In genomic region chr2:209463835-209464234, GRCh38 we compare ENCODE assay signal across 20 cellular contexts. TPM values are rescaled to one million over a fixed set of nuclear protein-coding genes. Genes with fewer than 3 reads are reported as not detected.
A peak's percentile ranks its signal among the peaks of the same experiment; 100 is the strongest.
DNase-seq lines count a peak whose midpoint lies in the region; ATAC-seq and TF ChIP-seq lines count a peak whose summit lies in the region.
"Had no signal": no experiment of that assay in that cellular context is flagged by ENCODE, and none has a peak within 500 bp of the region (broad histone marks: within the 10 kb centered on the region; RNA-seq: fewer than 3 reads in every experiment).

No MANE protein-coding gene starts in this region.

- H3K27ac ChIP-seq in mammary epithelial cell (ENCODE audit: insufficient read depth, low read depth, low read length) = no peak overlapping the region
- H3K27ac ChIP-seq in RWPE2 (ENCODE audit: poor library complexity, severe bottlenecking) = no peak overlapping the region
- H3K27ac ChIP-seq in tibial artery = peak overlapping the region; percentile 38 to 46
- H3K27ac ChIP-seq: A549, C4-2B had no signal

- H3K9me3 ChIP-seq in mammary epithelial cell (replicated peaks; ENCODE audit: insufficient read depth, low read length) (no peaks in the 10 kb centered on the region), RWPE2 (ENCODE audit: severe bottlenecking) (no peaks in the 10 kb centered on the region), tibial artery (no peaks in the 10 kb centered on the region)
- H3K9me3 ChIP-seq: A549, BE2C, Caco-2, HAP-1 had no signal

- H3K4me3 Mint-ChIP-seq in MCF 10A (ENCODE audit: unreplicated experiment) = no peak overlapping the region
- no peak overlapping the region for H3K4me3 Mint-ChIP-seq in activated CD8-positive, alpha-beta T cell treated with anti-CD3 and anti-CD28 coated beads, Interleukin-2, amount 10 ng/mL, durations not matched to agents 7 days and 5 days
- H3K4me3 Mint-ChIP-seq: CD4-positive, CD25-positive, alpha-beta regulatory T cell; CD8-positive, alpha-beta T cell; HFFc6 had no signal

- H3K27me3 ChIP-seq in mammary epithelial cell (ENCODE audit: insufficient read depth, low read length) = no peaks in the 10 kb centered on the region
- no peaks in the 10 kb centered on the region for H3K27me3 ChIP-seq in RWPE2 (ENCODE audit: insufficient read depth, poor library complexity, severe bottlenecking)
- no peaks in the 10 kb centered on the region for H3K27me3 ChIP-seq in tibial artery
- H3K27me3 ChIP-seq: BE2C had no signal

- ATAC-seq in RWPE2 (ENCODE audit: low read depth) = peak; percentile 48; the same call in 1 of the 3 replicates
- no peak for ATAC-seq in activated CD8-positive, alpha-beta T cell treated with anti-CD3 and anti-CD28 coated beads, Interleukin-2, amount 10 ng/mL, durations not matched to agents 7 days and 5 days
- ATAC-seq: CD8-positive, alpha-beta T cell had no signal

- no peak overlapping the region for H2AFZ ChIP-seq in mammary epithelial cell (ENCODE audit: low read depth, low read length)

- H3K36me3 ChIP-seq in mammary epithelial cell (ENCODE audit: insufficient read depth, low read length) = no peaks in the 10 kb centered on the region
- H3K36me3 ChIP-seq in RWPE2 (ENCODE audit: low read depth) = no peaks in the 10 kb centered on the region
- no peaks in the 10 kb centered on the region for H3K36me3 ChIP-seq in tibial artery
- H3K36me3 ChIP-seq: BE2C, HAP-1 had no signal

- dilution Hi-C loops in mammary epithelial cell (cut with HindIII; ENCODE audit: low sequenced_read_pairs) = no loop called here

- H3K4me3 ChIP-seq in mammary epithelial cell (replicated peaks in 1 of 3; ENCODE audit: insufficient read depth in 1 of 3, low read depth in 2 of 3, low read length in 3 of 3) = no peak overlapping the region
- H3K4me3 ChIP-seq in RWPE2 (ENCODE audit: severe bottlenecking) = no peak overlapping the region
- H3K4me3 ChIP-seq in epithelial cell of esophagus (ENCODE audit: low read length) = no peak overlapping the region
- H3K4me3 ChIP-seq in tibial artery = no peak overlapping the region
- H3K4me3 ChIP-seq: A549, HAP-1 had no signal

- no peak overlapping the region for H3K9ac ChIP-seq in mammary epithelial cell (ENCODE audit: insufficient read depth, low read length)

- POLR2A ChIA-PET in MCF 10A (lab: Yijun Ruan, JAX) = interaction anchor here (0.7 to 0.8 kb wide), 2 partner anchors 30 to 36 kb away, joined by 3 to 4 read pairs; no protein-coding TSS in a partner anchor
- POLR2A ChIA-PET in activated CD8-positive, alpha-beta T cell treated with anti-CD3 and anti-CD28 coated beads, Interleukin-2, amount 10 ng/mL, durations not matched to agents 7 days and 5 days (lab: Charles Lee) = no interaction called here

- H3K4me2 ChIP-seq in mammary epithelial cell (ENCODE audit: insufficient read depth, low read depth, low read length) = no peak overlapping the region
- H3K4me2 ChIP-seq: A549 had no signal

- H3K27me3 Mint-ChIP-seq in MCF 10A (ENCODE audit: insufficient read depth, unreplicated experiment) = no peaks in the 10 kb centered on the region
- no peaks in the 10 kb centered on the region for H3K27me3 Mint-ChIP-seq in activated CD8-positive, alpha-beta T cell treated with anti-CD3 and anti-CD28 coated beads, Interleukin-2, amount 10 ng/mL, durations not matched to agents 7 days and 5 days (ENCODE audit: low read depth)
- H3K27me3 Mint-ChIP-seq: CD4-positive, CD25-positive, alpha-beta regulatory T cell had no signal

- TF ChIP-seq CTCF in mammary epithelial cell (conservative IDR thresholded peaks at IDR 0.05 in 1 of 2, IDR thresholded peaks at IDR 0.05 in 1 of 2; ENCODE audit: extremely low read depth in 1 of 2, insufficient read depth in 1 of 2, low read depth in 1 of 2, low read length in 2 of 2) (no peak), MCF 10A (IDR thresholded peaks at IDR 0.05; ENCODE audit: unreplicated experiment) (no peak), RWPE2 (IDR thresholded peaks at IDR 0.05; ENCODE audit: poor library complexity, severe bottlenecking) (no peak), epithelial cell of esophagus (IDR thresholded peaks at IDR 0.05; ENCODE audit: insufficient read depth, low read depth, low read length, missing control alignments) (no peak), tibial artery (IDR thresholded peaks at IDR 0.05) (no peak)

- BruUV-seq in mammary epithelial cell (replicated peaks; lab: Mats Ljungman, UMichigan) = no TSS peak
- BruUV-seq in MCF 10A (replicated peaks; lab: Mats Ljungman, UMichigan) = no TSS peak

- H4K20me1 ChIP-seq in mammary epithelial cell (ENCODE audit: insufficient read depth, low read length) = no peaks in the 10 kb centered on the region

- H3K27ac Mint-ChIP-seq in MCF 10A (ENCODE audit: low read depth, unreplicated experiment) = no peak overlapping the region
- no peak overlapping the region for H3K27ac Mint-ChIP-seq in activated CD8-positive, alpha-beta T cell treated with anti-CD3 and anti-CD28 coated beads, Interleukin-2, amount 10 ng/mL, durations not matched to agents 7 days and 5 days
- H3K27ac Mint-ChIP-seq: CD4-positive, CD25-positive, alpha-beta regulatory T cell; CD8-positive, alpha-beta T cell; HFFc6 had no signal

- in situ Hi-C loops in mammary epithelial cell (cut with MboI; ENCODE audit: low sequenced_read_pairs in 2 of 2) = no loop called here

- 94% methylated on average over 1 of the region's 1 CpG for WGBS in mammary epithelial cell (ENCODE audit: low coverage, missing lambda C conversion rate)

- H3K4me1 Mint-ChIP-seq in MCF 10A (ENCODE audit: insufficient read depth, unreplicated experiment) = peaks cover 6% of the 10 kb centered on the region
- no peaks in the 10 kb centered on the region for H3K4me1 Mint-ChIP-seq in activated CD8-positive, alpha-beta T cell treated with anti-CD3 and anti-CD28 coated beads, Interleukin-2, amount 10 ng/mL, durations not matched to agents 7 days and 5 days (ENCODE audit: low read depth)
- H3K4me1 Mint-ChIP-seq: CD4-positive, CD25-positive, alpha-beta regulatory T cell had no signal

- H3K4me1 ChIP-seq in mammary epithelial cell (ENCODE audit: insufficient read depth, low read length) (no peaks in the 10 kb centered on the region), RWPE2 (ENCODE audit: insufficient read depth, poor library complexity, severe bottlenecking) (peaks cover 6% of the 10 kb centered on the region), tibial artery (peaks cover 0 to 50% (median 12%) of the 10 kb centered on the region in 4 donors)
- H3K4me1 ChIP-seq: A549, Caco-2, HAP-1 had no signal

- intact Hi-C loops in mammary epithelial cell (cut with micrococcal nuclease) = no loop called here
- intact Hi-C loops in MCF 10A (cut with micrococcal nuclease) = no loop called here
- intact Hi-C loops in tibial artery (cut with DNase I; ENCODE audit: low total_unique reads) = no loop called here

- CTCF ChIA-PET in mammary epithelial cell (lab: Charles Lee; ENCODE audit: low non-redundant PET) (no interaction called here), MCF 10A (lab: Yijun Ruan, JAX) (interaction anchor here (1.6 to 2.9 kb wide), 2 partner anchors 20 to 39 kb away, joined by 3 to 14 read pairs; partner anchors contain the start of gene MAP2)
- CTCF ChIA-PET in activated CD8-positive, alpha-beta T cell treated with anti-CD3 and anti-CD28 coated beads, Interleukin-2, amount 10 ng/mL, durations not matched to agents 7 days and 5 days (lab: Charles Lee) = no interaction called here

- H3K9me3 Mint-ChIP-seq in MCF 10A (ENCODE audit: unreplicated experiment) = peaks cover 10% of the 10 kb centered on the region
- no peaks in the 10 kb centered on the region for H3K9me3 Mint-ChIP-seq in activated CD8-positive, alpha-beta T cell treated with anti-CD3 and anti-CD28 coated beads, Interleukin-2, amount 10 ng/mL, durations not matched to agents 7 days and 5 days (ENCODE audit: insufficient read depth)
- H3K9me3 Mint-ChIP-seq: CD8-positive, alpha-beta T cell; HFFc6 had no signal

- DNase-seq in mammary epithelial cell (peak; percentile 9), MCF 10A (ENCODE audit: unreplicated experiment) (no peak), RWPE2 (ENCODE audit: low spot score) (no peak), epithelial cell of esophagus (ENCODE audit: low read depth) (peak; percentile 50), tibial artery (no peak), epidermal melanocyte (ENCODE audit: insufficient read length, low spot score) (no peak), NCI-H1048 (lab: John Stamatoyannopoulos, UW) (no peak)
- DNase-seq in activated CD8-positive, alpha-beta T cell treated with anti-CD3 and anti-CD28 coated beads, Interleukin-2, amount 10 ng/mL, durations not matched to agents 7 days and 5 days = no peak
- DNase-seq: 8988T; BE2C; Caco-2; CD4-positive, CD25-positive, alpha-beta regulatory T cell; CD8-positive, alpha-beta T cell; DMS153; DND-41; GOT3; HFFc6 had no signal

- no peaks in the 10 kb centered on the region for H3K36me3 Mint-ChIP-seq in MCF 10A (ENCODE audit: insufficient read depth, unreplicated experiment)
- no peaks in the 10 kb centered on the region for H3K36me3 Mint-ChIP-seq in activated CD8-positive, alpha-beta T cell treated with anti-CD3 and anti-CD28 coated beads, Interleukin-2, amount 10 ng/mL, durations not matched to agents 7 days and 5 days (ENCODE audit: low read depth)
- H3K36me3 Mint-ChIP-seq: CD4-positive, CD25-positive, alpha-beta regulatory T cell; CD8-positive, alpha-beta T cell had no signal

- H3K79me2 ChIP-seq in mammary epithelial cell (ENCODE audit: insufficient read depth, low read length) = no peaks in the 10 kb centered on the region

RNA-seq across cellular contexts. Expression of gene MAP2, which starts 40.0 kb away (rescaled TPM):
- total RNA-seq in mammary epithelial cell (10 to 100 TPM; 10.5 to 31.5 TPM), MCF 10A (2022) (16.2 and 40.2 TPM in 2 replicates)
- 3.4 TPM for polyA plus RNA-seq in mammary epithelial cell
- polyA minus RNA-seq in mammary epithelial cell = 17.7 TPM
- total RNA-seq in activated CD8-positive, alpha-beta T cell treated with anti-CD3 and anti-CD28 coated beads, Interleukin-2, amount 10 ng/mL, durations not matched to agents 7 days and 5 days = not detected
- total RNA-seq: CD4-positive, CD25-positive, alpha-beta regulatory T cell; CD8-positive, alpha-beta T cell had no signal

Comparison
In these comparisons a context has a peak if more than half of its experiments do, and no peak if none do; other contexts are left out.
1. DNase-seq: peak in mammary epithelial cell (single experiment) and epithelial cell of esophagus (single experiment); none in MCF 10A (single experiment), RWPE2 (single experiment), tibial artery (0 of 2), epidermal melanocyte (single experiment), activated CD8-positive, alpha-beta T cell treated with anti-CD3 and anti-CD28 coated beads, Interleukin-2, amount 10 ng/mL, durations not matched to agents 7 days and 5 days (single experiment) and NCI-H1048 (single experiment).
2. H3K27ac ChIP-seq: peak in tibial artery (2 of 2); none in mammary epithelial cell (single experiment) and RWPE2 (single experiment).
3. RNA of gene MAP2, which starts 40.0 kb away (total RNA-seq): 16.2 to 40.2 TPM in MCF 10A and 10.5 to 31.5 TPM in mammary epithelial cell; not detected in activated CD8-positive, alpha-beta T cell treated with anti-CD3 and anti-CD28 coated beads, Interleukin-2, amount 10 ng/mL, durations not matched to agents 7 days and 5 days; every median in the first group is over 4 times any median in the second.